23 cellular contexts compared by ENCODE assay signal in the genomic region with DNA sequence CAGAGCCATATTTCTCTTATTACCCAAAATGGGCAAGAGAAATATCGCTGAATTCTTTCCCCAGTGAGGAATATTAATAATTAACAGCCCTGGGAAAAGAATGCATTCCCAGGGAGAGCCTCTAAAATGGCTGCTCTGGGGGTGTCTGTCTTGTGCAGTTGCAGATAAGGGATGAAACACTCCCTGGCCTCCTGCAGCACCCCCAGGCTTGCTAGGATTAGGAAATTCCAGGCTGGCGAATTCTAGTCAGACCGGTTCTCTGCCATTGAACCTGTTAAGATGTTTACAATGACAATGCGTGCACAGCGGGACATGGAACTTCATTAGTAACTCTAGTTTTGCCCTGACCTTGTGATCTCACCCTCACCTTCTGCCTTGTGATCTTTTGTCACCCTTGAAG. TPM values are rescaled to one million over a fixed set of nuclear protein-coding genes. Genes with fewer than 3 reads are reported as not detected.
"Had no signal": no experiment of that assay in that cellular context is flagged by ENCODE, and none has a peak within 500 bp of the region (broad histone marks: within the 10 kb centered on the region; RNA-seq: fewer than 3 reads in every experiment).

No MANE protein-coding gene starts in this region.

- H3K27me3 ChIP-seq: body of pancreas, colonic mucosa, sigmoid colon, spleen, upper lobe of right lung had no signal

- FAIRE-seq: endothelial cell of umbilical vein, TTC549 had no signal

- H3K36me3 ChIP-seq: colonic mucosa, upper lobe of right lung had no signal

- H3K9me3 ChIP-seq: body of pancreas, colonic mucosa, sigmoid colon, upper lobe of right lung had no signal

- ATAC-seq: activated CD8-positive, alpha-beta T cell treated with anti-CD3 and anti-CD28 coated beads for 36 hours; body of pancreas; stimulated activated naive CD8-positive, alpha-beta T cell treated with anti-CD3 and anti-CD28 coated beads, Interleukin-15, amount 100 ng/mL, for 72 hours; upper lobe of right lung had no signal

- DNase-seq: activated B cell treated with CpG ODN at 0.5 μM for 24 hours; activated CD4-positive, alpha-beta T cell treated with anti-CD3 and anti-CD28 coated beads for 48 hours; activated CD8-positive, alpha-beta memory T cell treated with anti-CD3 and anti-CD28 coated beads, Interleukin-2, amount 50 U/mL, for 4 hours; activated CD8-positive, alpha-beta T cell treated with anti-CD3 and anti-CD28 coated beads for 36 hours; activated naive CD8-positive, alpha-beta T cell treated with anti-CD3 and anti-CD28 coated beads for 36 hours; amygdala; body of pancreas; caudate nucleus; colonic mucosa; foreskin melanocyte; islet precursor cell; sigmoid colon; spleen; stimulated activated naive CD8-positive, alpha-beta T cell treated with anti-CD3 and anti-CD28 coated beads, Interleukin-15, amount 100 ng/mL, for 72 hours; upper lobe of right lung had no signal

- H3K4me3 ChIP-seq: body of pancreas, colonic mucosa, lung, sigmoid colon, spleen, upper lobe of right lung had no signal

- H3K4me1 ChIP-seq: body of pancreas, colonic mucosa, sigmoid colon, spleen, upper lobe of right lung had no signal

- H3K27ac ChIP-seq: body of pancreas, colonic mucosa, sigmoid colon, spleen, upper lobe of right lung had no signal

RNA-seq across cellular contexts. Expression of a gene that starts 50.0 kb away (rescaled TPM):
- total RNA-seq: activated B cell treated with CpG ODN at 0.5 μM for 24 hours; activated CD8-positive, alpha-beta T cell treated with anti-CD3 and anti-CD28 coated beads for 36 hours; activated naive CD8-positive, alpha-beta T cell treated with anti-CD3 and anti-CD28 coated beads for 36 hours; body of pancreas; colonic mucosa; endothelial cell of umbilical vein; fibroblast of lung; lung; neural crest cell; osteoblast; sigmoid colon; spleen; T-helper 2 cell treated with Interferon-gamma antibody and Interleukin-4, amounts not matched to agents 100 ng/mL and 5 ng/mL, for 36 hours; temporal lobe; upper lobe of right lung had no signal
- polyA plus RNA-seq: endothelial cell of umbilical vein, fibroblast of lung, lung, sigmoid colon, spleen had no signal
